In the genomic region with DNA sequence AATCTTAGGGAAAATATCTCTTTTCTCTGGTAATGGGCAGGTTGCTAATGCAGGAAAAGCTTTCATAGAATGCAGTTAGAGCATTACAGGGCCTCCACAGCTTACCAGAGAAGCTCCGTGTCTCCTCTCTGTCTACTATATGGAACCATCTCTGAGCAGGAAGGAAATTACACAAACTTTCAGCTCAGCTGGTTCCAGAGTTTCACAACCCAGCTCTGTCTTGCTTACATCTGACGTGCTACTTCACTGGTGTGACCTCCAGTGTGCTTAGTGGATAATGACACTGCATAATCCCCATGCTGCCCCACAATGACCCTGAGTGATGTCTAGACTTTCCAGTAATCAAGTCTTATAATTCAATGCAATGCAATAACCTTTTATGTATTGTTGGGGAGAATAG, we compare ENCODE assay signal across 1 cellular context.
TF ChIP-seq lines count a peak whose summit lies in the region.

No MANE protein-coding gene starts in this region.

TF ChIP-seq in HepG2, 621 proteins besides CTCF, POLR2A, EP300 and RAD21 (continued from another document and continues in another):
- TF ChIP-seq FOXK1 (CRISPR knock-in tag; IDR thresholded peaks at IDR 0.05; ENCODE audit: borderline replicate concordance, low read depth): peak; percentile 82; the same call in 1 of the 2 replicates
- TF ChIP-seq ZSCAN31 (CRISPR knock-in tag; IDR thresholded peaks at IDR 0.05; ENCODE audit: low read depth): no peak
- peak; percentile 98 for TF ChIP-seq TFAP4 (IDR thresholded peaks at IDR 0.05; ENCODE audit: borderline replicate concordance, low read depth)
- TF ChIP-seq HNRNPLL (IDR thresholded peaks at IDR 0.05; ENCODE audit: low read depth, low read length, poor library complexity, severe bottlenecking): no peak
- peak; percentile 85 for TF ChIP-seq ARID5B (CRISPR knock-in tag; IDR thresholded peaks at IDR 0.05)
- TF ChIP-seq SCMH1 (CRISPR knock-in tag; IDR thresholded peaks at IDR 0.05; ENCODE audit: borderline replicate concordance): no peak
- no peak for TF ChIP-seq SNAI1 (CRISPR knock-in tag; IDR thresholded peaks at IDR 0.05; ENCODE audit: borderline replicate concordance)
- no peak for TF ChIP-seq XBP1 (CRISPR knock-in tag; IDR thresholded peaks at IDR 0.05)
- peak; percentile 68; the same call in 1 of the 2 replicates for TF ChIP-seq NFE2 (CRISPR knock-in tag; IDR thresholded peaks at IDR 0.05)
- no peak for TF ChIP-seq ZFP62 (CRISPR knock-in tag; IDR thresholded peaks at IDR 0.05)
- no peak for TF ChIP-seq SP2 (CRISPR knock-in tag; IDR thresholded peaks at IDR 0.05)
- TF ChIP-seq NR2F1 (CRISPR knock-in tag; IDR thresholded peaks at IDR 0.05): peak; percentile 35 to 38; a peak in 3 of 4 replicates
- TF ChIP-seq FOXO1 (CRISPR knock-in tag; IDR thresholded peaks at IDR 0.05): peak; percentile 41; the same call in 1 of the 2 replicates
- peak; percentile 96 for TF ChIP-seq CEBPB (IDR thresholded peaks at IDR 0.05; ENCODE audit: borderline replicate concordance, low read depth, low read length)
- no peak for TF ChIP-seq KDM5A (IDR thresholded peaks at IDR 0.05; ENCODE audit: borderline replicate concordance, low read length)
- peak; percentile 74 for TF ChIP-seq RXRB (CRISPR knock-in tag; IDR thresholded peaks at IDR 0.05; ENCODE audit: borderline replicate concordance)
- TF ChIP-seq, protein P1, sequence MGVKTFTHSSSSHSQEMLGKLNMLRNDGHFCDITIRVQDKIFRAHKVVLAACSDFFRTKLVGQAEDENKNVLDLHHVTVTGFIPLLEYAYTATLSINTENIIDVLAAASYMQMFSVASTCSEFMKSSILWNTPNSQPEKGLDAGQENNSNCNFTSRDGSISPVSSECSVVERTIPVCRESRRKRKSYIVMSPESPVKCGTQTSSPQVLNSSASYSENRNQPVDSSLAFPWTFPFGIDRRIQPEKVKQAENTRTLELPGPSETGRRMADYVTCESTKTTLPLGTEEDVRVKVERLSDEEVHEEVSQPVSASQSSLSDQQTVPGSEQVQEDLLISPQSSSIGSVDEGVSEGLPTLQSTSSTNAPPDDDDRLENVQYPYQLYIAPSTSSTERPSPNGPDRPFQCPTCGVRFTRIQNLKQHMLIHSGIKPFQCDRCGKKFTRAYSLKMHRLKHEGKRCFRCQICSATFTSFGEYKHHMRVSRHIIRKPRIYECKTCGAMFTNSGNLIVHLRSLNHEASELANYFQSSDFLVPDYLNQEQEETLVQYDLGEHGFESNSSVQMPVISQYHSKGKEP (CRISPR knock-in tag; IDR thresholded peaks at IDR 0.05): no peak
- TF ChIP-seq SIN3A (IDR thresholded peaks at IDR 0.05; ENCODE audit: borderline replicate concordance, low read depth, low read length): no peak
- no peak for TF ChIP-seq ZNF547 (CRISPR knock-in tag; IDR thresholded peaks at IDR 0.05)
- no peak for TF ChIP-seq ZFP41 (CRISPR knock-in tag; IDR thresholded peaks at IDR 0.05; ENCODE audit: borderline replicate concordance)
- no peak for TF ChIP-seq IKZF1 (IDR thresholded peaks at IDR 0.05)
- no peak for TF ChIP-seq ZBTB7B (CRISPR knock-in tag; IDR thresholded peaks at IDR 0.05)
- TF ChIP-seq ZNF678 (CRISPR knock-in tag; IDR thresholded peaks at IDR 0.05): no peak
- no peak for TF ChIP-seq ZNF501 (CRISPR knock-in tag; IDR thresholded peaks at IDR 0.05)
- TF ChIP-seq ZNF253 (CRISPR knock-in tag; IDR thresholded peaks at IDR 0.05; ENCODE audit: borderline replicate concordance): no peak
- no peak for TF ChIP-seq PAF1 (CRISPR knock-in tag; IDR thresholded peaks at IDR 0.05)
- TF ChIP-seq, protein P2, sequence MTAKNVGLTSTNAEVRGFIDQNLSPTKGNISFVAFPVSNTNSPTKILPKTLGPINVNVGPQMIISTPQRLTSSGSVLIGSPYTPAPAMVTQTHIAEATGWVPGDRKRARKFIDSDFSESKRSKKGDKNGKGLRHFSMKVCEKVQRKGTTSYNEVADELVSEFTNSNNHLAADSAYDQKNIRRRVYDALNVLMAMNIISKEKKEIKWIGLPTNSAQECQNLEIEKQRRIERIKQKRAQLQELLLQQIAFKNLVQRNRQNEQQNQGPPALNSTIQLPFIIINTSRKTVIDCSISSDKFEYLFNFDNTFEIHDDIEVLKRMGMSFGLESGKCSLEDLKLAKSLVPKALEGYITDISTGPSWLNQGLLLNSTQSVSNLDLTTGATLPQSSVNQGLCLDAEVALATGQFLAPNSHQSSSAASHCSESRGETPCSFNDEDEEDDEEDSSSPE (CRISPR knock-in tag; IDR thresholded peaks at IDR 0.05): no peak
- TF ChIP-seq, protein P3, sequence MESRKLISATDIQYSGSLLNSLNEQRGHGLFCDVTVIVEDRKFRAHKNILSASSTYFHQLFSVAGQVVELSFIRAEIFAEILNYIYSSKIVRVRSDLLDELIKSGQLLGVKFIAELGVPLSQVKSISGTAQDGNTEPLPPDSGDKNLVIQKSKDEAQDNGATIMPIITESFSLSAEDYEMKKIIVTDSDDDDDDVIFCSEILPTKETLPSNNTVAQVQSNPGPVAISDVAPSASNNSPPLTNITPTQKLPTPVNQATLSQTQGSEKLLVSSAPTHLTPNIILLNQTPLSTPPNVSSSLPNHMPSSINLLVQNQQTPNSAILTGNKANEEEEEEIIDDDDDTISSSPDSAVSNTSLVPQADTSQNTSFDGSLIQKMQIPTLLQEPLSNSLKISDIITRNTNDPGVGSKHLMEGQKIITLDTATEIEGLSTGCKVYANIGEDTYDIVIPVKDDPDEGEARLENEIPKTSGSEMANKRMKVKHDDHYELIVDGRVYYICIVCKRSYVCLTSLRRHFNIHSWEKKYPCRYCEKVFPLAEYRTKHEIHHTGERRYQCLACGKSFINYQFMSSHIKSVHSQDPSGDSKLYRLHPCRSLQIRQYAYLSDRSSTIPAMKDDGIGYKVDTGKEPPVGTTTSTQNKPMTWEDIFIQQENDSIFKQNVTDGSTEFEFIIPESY (CRISPR knock-in tag; IDR thresholded peaks at IDR 0.05): no peak
- TF ChIP-seq MEIS2 (CRISPR knock-in tag; IDR thresholded peaks at IDR 0.05): no peak
- TF ChIP-seq, protein P4, sequence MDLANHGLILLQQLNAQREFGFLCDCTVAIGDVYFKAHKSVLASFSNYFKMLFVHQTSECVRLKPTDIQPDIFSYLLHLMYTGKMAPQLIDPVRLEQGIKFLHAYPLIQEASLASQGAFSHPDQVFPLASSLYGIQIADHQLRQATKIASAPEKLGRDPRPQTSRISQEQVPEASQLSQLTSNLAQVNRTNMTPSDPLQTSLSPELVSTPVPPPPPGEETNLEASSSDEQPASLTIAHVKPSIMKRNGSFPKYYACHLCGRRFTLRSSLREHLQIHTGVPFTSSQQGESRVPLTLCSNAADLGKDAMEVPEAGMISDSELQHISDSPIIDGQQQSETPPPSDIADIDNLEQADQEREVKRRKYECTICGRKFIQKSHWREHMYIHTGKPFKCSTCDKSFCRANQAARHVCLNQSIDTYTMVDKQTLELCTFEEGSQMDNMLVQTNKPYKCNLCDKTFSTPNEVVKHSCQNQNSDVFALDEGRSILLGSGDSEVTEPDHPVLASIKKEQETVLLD (CRISPR knock-in tag; IDR thresholded peaks at IDR 0.05; ENCODE audit: low read depth): no peak
- TF ChIP-seq ZNF7 (CRISPR knock-in tag; IDR thresholded peaks at IDR 0.05): no peak
- TF ChIP-seq SRY (CRISPR knock-in tag; IDR thresholded peaks at IDR 0.05): no peak
- TF ChIP-seq, protein P5, sequence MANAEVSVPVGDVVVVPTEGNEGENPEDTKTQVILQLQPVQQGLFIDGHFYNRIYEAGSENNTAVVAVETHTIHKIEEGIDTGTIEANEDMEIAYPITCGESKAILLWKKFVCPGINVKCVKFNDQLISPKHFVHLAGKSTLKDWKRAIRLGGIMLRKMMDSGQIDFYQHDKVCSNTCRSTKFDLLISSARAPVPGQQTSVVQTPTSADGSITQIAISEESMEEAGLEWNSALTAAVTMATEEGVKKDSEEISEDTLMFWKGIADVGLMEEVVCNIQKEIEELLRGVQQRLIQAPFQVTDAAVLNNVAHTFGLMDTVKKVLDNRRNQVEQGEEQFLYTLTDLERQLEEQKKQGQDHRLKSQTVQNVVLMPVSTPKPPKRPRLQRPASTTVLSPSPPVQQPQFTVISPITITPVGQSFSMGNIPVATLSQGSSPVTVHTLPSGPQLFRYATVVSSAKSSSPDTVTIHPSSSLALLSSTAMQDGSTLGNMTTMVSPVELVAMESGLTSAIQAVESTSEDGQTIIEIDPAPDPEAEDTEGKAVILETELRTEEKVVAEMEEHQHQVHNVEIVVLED (CRISPR knock-in tag; IDR thresholded peaks at IDR 0.05; ENCODE audit: borderline replicate concordance): no peak
- peak; percentile 67 for TF ChIP-seq MED1 (CRISPR knock-in tag; IDR thresholded peaks at IDR 0.05)
- no peak for TF ChIP-seq ZNF20 (CRISPR knock-in tag; IDR thresholded peaks at IDR 0.05)
- 0 out of 2 replicates have a peak, but pooled peaks have one; percentile 32 for TF ChIP-seq MAFF (IDR thresholded peaks at IDR 0.05; ENCODE audit: low read depth, low read length)
- TF ChIP-seq SMARCC2 (IDR thresholded peaks at IDR 0.05): no peak
- peak; percentile 66; the same call in 1 of the 2 replicates for TF ChIP-seq NCOR1 (IDR thresholded peaks at IDR 0.05; ENCODE audit: borderline replicate concordance, low read length)
- no peak for TF ChIP-seq ZNF883 (CRISPR knock-in tag; IDR thresholded peaks at IDR 0.05; ENCODE audit: not compliant biosample characterization)
- peak; percentile 40; the same call in 1 of the 2 replicates for TF ChIP-seq ZGPAT (CRISPR knock-in tag; IDR thresholded peaks at IDR 0.05)
- TF ChIP-seq ZIK1 (CRISPR knock-in tag; IDR thresholded peaks at IDR 0.05; ENCODE audit: borderline replicate concordance, low read depth): no peak
- TF ChIP-seq CCDC6 (CRISPR knock-in tag; IDR thresholded peaks at IDR 0.05): no peak
- peak; percentile 54; the same call in 1 of the 2 replicates for TF ChIP-seq CBX5 (CRISPR knock-in tag; IDR thresholded peaks at IDR 0.05; ENCODE audit: borderline replicate concordance)
- TF ChIP-seq, protein P6, sequence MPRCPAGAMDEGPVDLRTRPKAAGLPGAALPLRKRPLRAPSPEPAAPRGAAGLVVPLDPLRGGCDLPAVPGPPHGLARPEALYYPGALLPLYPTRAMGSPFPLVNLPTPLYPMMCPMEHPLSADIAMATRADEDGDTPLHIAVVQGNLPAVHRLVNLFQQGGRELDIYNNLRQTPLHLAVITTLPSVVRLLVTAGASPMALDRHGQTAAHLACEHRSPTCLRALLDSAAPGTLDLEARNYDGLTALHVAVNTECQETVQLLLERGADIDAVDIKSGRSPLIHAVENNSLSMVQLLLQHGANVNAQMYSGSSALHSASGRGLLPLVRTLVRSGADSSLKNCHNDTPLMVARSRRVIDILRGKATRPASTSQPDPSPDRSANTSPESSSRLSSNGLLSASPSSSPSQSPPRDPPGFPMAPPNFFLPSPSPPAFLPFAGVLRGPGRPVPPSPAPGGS (CRISPR knock-in tag; IDR thresholded peaks at IDR 0.05): no peak
- peak in 1 of 2 experiments; percentile 51; a peak in 1 of 4 replicates for TF ChIP-seq MAFK (conservative IDR thresholded peaks at IDR 0.05 in 1 of 2, IDR thresholded peaks at IDR 0.05 in 1 of 2; ENCODE audit: low read length in 2 of 2)
- TF ChIP-seq RARA (CRISPR knock-in tag; IDR thresholded peaks at IDR 0.05): peak; percentile 90
- no peak for TF ChIP-seq KLF15 (CRISPR knock-in tag; IDR thresholded peaks at IDR 0.05; ENCODE audit: borderline replicate concordance)
- TF ChIP-seq ADNP (CRISPR knock-in tag; IDR thresholded peaks at IDR 0.05): no peak
- TF ChIP-seq TEAD2 (CRISPR knock-in tag; IDR thresholded peaks at IDR 0.05): no peak
- no peak for TF ChIP-seq SP1 (IDR thresholded peaks at IDR 0.05)
- TF ChIP-seq SP1 (CRISPR knock-in tag; IDR thresholded peaks at IDR 0.05): no peak
- TF ChIP-seq HNRNPH1 (optimal IDR thresholded peaks at IDR 0.05; ENCODE audit: low read depth, low read length): no peak
- no peak for TF ChIP-seq KLF16 (CRISPR knock-in tag; IDR thresholded peaks at IDR 0.05)
- no peak for TF ChIP-seq FOXP1 (IDR thresholded peaks at IDR 0.05)
- peak; percentile 45 for TF ChIP-seq FOXP1 (CRISPR knock-in tag; IDR thresholded peaks at IDR 0.05)
- no peak for TF ChIP-seq IRF2 (CRISPR knock-in tag; IDR thresholded peaks at IDR 0.05)
- TF ChIP-seq ZNF674 (CRISPR knock-in tag; IDR thresholded peaks at IDR 0.05; ENCODE audit: low read depth): no peak
